19 cellular contexts compared by ENCODE assay signal in genomic region chr5:57586649-57587048, GRCh38.
DNase-seq lines count a peak whose midpoint lies in the region; ATAC-seq, FAIRE-seq and TF ChIP-seq lines count a peak whose summit lies in the region.
"Had no signal": no experiment of that assay in that cellular context is flagged by ENCODE, and none has a peak within 500 bp of the region (broad histone marks: within the 10 kb centered on the region; RNA-seq: fewer than 3 reads in every experiment).

No MANE protein-coding gene starts in this region.

- DNase-seq in Right ventricle myocardium superior (no peak), cardiac septum (ENCODE audit: low spot score) (no peak), sciatic nerve (ENCODE audit: low spot score) (no peak), ACHN (no peak), head of caudate nucleus (no peak)
- DNase-seq: BE2C; C1 segment of cervical spinal cord; CD4-positive, CD25-positive, alpha-beta regulatory T cell; CD8-positive, alpha-beta memory T cell; COR-L47; DMS 273 treated with DMSO at 0.1 percent for 48 hours; DMS53; DND-41; EL; HCEC 1CT had no signal

- no peaks in the 10 kb centered on the region for H3K36me3 ChIP-seq in gastroesophageal sphincter
- H3K36me3 ChIP-seq: BE2C had no signal

- FAIRE-seq in endometrium (lab: Jason Lieb, UNC): peak; percentile 77
- FAIRE-seq: GM12878 had no signal

- peak; percentile 22 for ATAC-seq in Right ventricle myocardium superior (ENCODE audit: poor library complexity)
- peak; percentile 25 for ATAC-seq in gastroesophageal sphincter
- ATAC-seq in sciatic nerve: peak; percentile 67
- ATAC-seq: GM12878 had no signal

- no peak overlapping the region for H3K4me3 ChIP-seq in gastroesophageal sphincter
- H3K4me3 ChIP-seq: GM12878 had no signal

- WGBS in gastroesophageal sphincter (ENCODE audit: low coverage in 1 of 2), 2 donors: 44 to 63% methylated on average over 1 of the region's 1 CpG

- TF ChIP-seq POLR2A in gastroesophageal sphincter (IDR thresholded peaks at IDR 0.05): no peak

- TF ChIP-seq CTCF in gastroesophageal sphincter (IDR thresholded peaks at IDR 0.05): no peak

- in situ Hi-C loops in ACHN (cut with HindIII; ENCODE audit: low pct_ligation_motif_present, low pct_unique_long_range_greater_than_20kb, low sequenced_read_pairs): no loop called here

- no peaks in the 10 kb centered on the region for H3K9me3 ChIP-seq in gastroesophageal sphincter
- H3K9me3 ChIP-seq: BE2C had no signal

- no peaks in the 10 kb centered on the region for H3K27me3 ChIP-seq in gastroesophageal sphincter
- H3K27me3 ChIP-seq: BE2C had no signal

- H3K27ac ChIP-seq in gastroesophageal sphincter: no peak overlapping the region
- H3K27ac ChIP-seq: HL-60 had no signal

- no peak for TF ChIP-seq EP300 in gastroesophageal sphincter (IDR thresholded peaks at IDR 0.05)

- intact Hi-C loops in Right ventricle myocardium superior (cut with DNase I) (no loop called here), cardiac septum (cut with DNase I) (no loop called here), sciatic nerve (cut with DNase I) (no loop called here), head of caudate nucleus (cut with DNase I) (no loop called here)

- H3K4me1 ChIP-seq in gastroesophageal sphincter: no peaks in the 10 kb centered on the region
- H3K4me1 ChIP-seq: BE2C had no signal
